Comparison of ENCODE assay signal across 3 cellular contexts in the genomic region with DNA sequence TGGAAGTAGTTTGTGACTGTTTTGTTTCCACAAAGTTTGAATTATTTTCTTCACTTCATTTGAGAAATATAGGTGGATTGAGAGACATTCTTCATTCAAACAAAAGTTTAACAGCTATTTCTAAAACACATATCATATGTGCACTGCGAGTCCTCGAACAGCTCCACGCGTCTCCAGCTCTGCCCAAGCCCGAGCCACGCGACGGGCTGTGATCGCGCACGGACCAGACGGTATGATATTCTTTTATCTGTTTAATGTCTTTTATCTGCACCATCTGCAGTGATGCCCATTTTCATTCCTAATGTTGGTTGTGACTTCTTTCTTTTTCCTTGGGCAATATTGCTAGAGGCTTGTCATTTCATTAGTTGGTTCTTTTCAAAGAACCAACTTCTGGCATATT. TPM values are rescaled to one million over a fixed set of nuclear protein-coding genes. Genes with fewer than 3 reads are reported as not detected.
"Had no signal": no experiment of that assay in that cellular context is flagged by ENCODE, and none has a peak within 500 bp of the region (broad histone marks: within the 10 kb centered on the region; RNA-seq: fewer than 3 reads in every experiment).

No MANE protein-coding gene starts in this region.

RNA-seq across cellular contexts. Expression of gene RBP1, which starts 44.1 kb away (rescaled TPM):
- total RNA-seq: HT-29, HT1080 had no signal
- polyA plus RNA-seq: IgD-negative memory B cell had no signal
